ENCODE assay signal across 12 cellular contexts in genomic region chr17:76840443-76840767, GRCh38. TPM values are rescaled to one million over a fixed set of nuclear protein-coding genes. Genes with fewer than 3 reads are reported as not detected.
A peak's percentile ranks its signal among the peaks of the same experiment; 100 is the strongest.
DNase-seq lines count a peak whose midpoint lies in the region; ATAC-seq, FAIRE-seq and TF ChIP-seq lines count a peak whose summit lies in the region.
"Had no signal": no experiment of that assay in that cellular context is flagged by ENCODE, and none has a peak within 500 bp of the region (broad histone marks: within the 10 kb centered on the region; RNA-seq: fewer than 3 reads in every experiment).

No MANE protein-coding gene starts in this region.

- H3K4me3 ChIP-seq in CD4-positive, CD25-positive, alpha-beta regulatory T cell (ENCODE audit: low read depth, low read length) = no peak overlapping the region
- H3K4me3 ChIP-seq: Peyer's patch had no signal

- H3K36me3 Mint-ChIP-seq in CD4-positive, CD25-positive, alpha-beta regulatory T cell = no peaks in the 10 kb centered on the region
- no peaks in the 10 kb centered on the region for H3K36me3 Mint-ChIP-seq in naive B cell
- H3K36me3 Mint-ChIP-seq: activated CD4-positive, alpha-beta memory T cell treated with anti-CD3 and anti-CD28 coated beads for 36 hours had no signal

- peak; percentile 38 for FAIRE-seq in HTR-8/SVneo (lab: Jason Lieb, UNC)

- H3K27ac Mint-ChIP-seq in CD4-positive, CD25-positive, alpha-beta regulatory T cell = no peak overlapping the region
- H3K27ac Mint-ChIP-seq in naive B cell = no peak overlapping the region
- H3K27ac Mint-ChIP-seq: activated CD4-positive, alpha-beta memory T cell treated with anti-CD3 and anti-CD28 coated beads for 36 hours; nephron had no signal

- DNase-seq in CD4-positive, CD25-positive, alpha-beta regulatory T cell = no peak
- DNase-seq in HTR-8/SVneo (ENCODE audit: insufficient read length, low spot score) (no peak), naive B cell (no peak), ecto neural progenitor cell (ENCODE audit: low spot score) (no peak), 8988T (no peak)
- DNase-seq in stimulated activated CD4-positive, alpha-beta T cell treated with anti-CD3 and anti-CD28 coated beads, Interleukin-12 subunit alpha, Interleukin-12 subunit beta, amount 100 ng/mL, for 4 hours = no peak
- DNase-seq: T1000 had no signal

- H3K4me1 Mint-ChIP-seq in CD4-positive, CD25-positive, alpha-beta regulatory T cell = peaks cover 3 to 24% (median 11%) of the 10 kb centered on the region in 4 donors
- H3K4me1 Mint-ChIP-seq in naive B cell = peaks cover 20 to 40% (median 36%) of the 10 kb centered on the region in 3 donors

- peak overlapping the region in 3 of 4 donors; percentile 39 to 54 (median 40) for H3K4me3 Mint-ChIP-seq in CD4-positive, CD25-positive, alpha-beta regulatory T cell
- H3K4me3 Mint-ChIP-seq in naive B cell = peak overlapping the region in 7 of 8 donors; percentile 14 to 71 (median 25)
- H3K4me3 Mint-ChIP-seq: activated CD4-positive, alpha-beta memory T cell treated with anti-CD3 and anti-CD28 coated beads for 36 hours had no signal

- H3K9me3 ChIP-seq in CD4-positive, CD25-positive, alpha-beta regulatory T cell (ENCODE audit: control insufficient read depth in 2 of 2, low read length in 2 of 2) = no peaks in the 10 kb centered on the region
- H3K9me3 ChIP-seq: Peyer's patch had no signal

- peaks cover 17% of the 10 kb centered on the region for H3K27me3 ChIP-seq in CD4-positive, CD25-positive, alpha-beta regulatory T cell (ENCODE audit: control insufficient read depth, insufficient read depth, low read length)

- peaks cover 8% of the 10 kb centered on the region for H3K4me1 ChIP-seq in CD4-positive, CD25-positive, alpha-beta regulatory T cell (ENCODE audit: control insufficient read depth, insufficient read depth, low read length, poor library complexity, severe bottlenecking)

- no peaks in the 10 kb centered on the region for H3K36me3 ChIP-seq in CD4-positive, CD25-positive, alpha-beta regulatory T cell (ENCODE audit: control insufficient read depth, insufficient read depth, low read length)
- H3K36me3 ChIP-seq: Peyer's patch had no signal

- ATAC-seq in CD4-positive, CD25-positive, alpha-beta regulatory T cell (ENCODE audit: low read depth in 2 of 2) = no peak
- ATAC-seq in naive B cell (ENCODE audit: low read depth in 2 of 2) (no peak), GM21528 (IDR thresholded peaks at IDR 0.05; ENCODE audit: low FRiP score, unreplicated experiment) (no peak)

- H3K9me3 Mint-ChIP-seq in CD4-positive, CD25-positive, alpha-beta regulatory T cell = peaks cover 0 to 1% (median 0%) of the 10 kb centered on the region in 7 donors
- no peaks in the 10 kb centered on the region for H3K9me3 Mint-ChIP-seq in naive B cell
- H3K9me3 Mint-ChIP-seq: activated CD4-positive, alpha-beta memory T cell treated with anti-CD3 and anti-CD28 coated beads for 36 hours; nephron had no signal

- no peak for TF ChIP-seq CTCF in VCaP (conservative IDR thresholded peaks at IDR 0.05)

- peaks cover 47% of the 10 kb centered on the region for H3K27me3 Mint-ChIP-seq in CD4-positive, CD25-positive, alpha-beta regulatory T cell
- peaks cover 33 to 48% (median 46%) of the 10 kb centered on the region in 3 donors for H3K27me3 Mint-ChIP-seq in naive B cell

- no peak overlapping the region for H3K27ac ChIP-seq in CD4-positive, CD25-positive, alpha-beta regulatory T cell (ENCODE audit: insufficient read depth, low read length, poor library complexity, severe bottlenecking)
- peak overlapping the region; percentile 36; the same call in 1 of the 2 replicates for H3K27ac ChIP-seq in VCaP
- H3K27ac ChIP-seq: Peyer's patch had no signal

RNA-seq across cellular contexts. Expression of gene MGAT5B, which starts 27.8 kb away (rescaled TPM):
- not detected for total RNA-seq in CD4-positive, CD25-positive, alpha-beta regulatory T cell
- polyA plus RNA-seq in CD4-positive, CD25-positive, alpha-beta regulatory T cell = not detected
- polyA plus RNA-seq in naive B cell (ENCODE audit: low read depth in 6 of 6) = not detected
